ENCODE assay signal across 23 cellular contexts in genomic region chr4:56927196-56927595, GRCh38. TPM values are rescaled to one million over a fixed set of nuclear protein-coding genes. Genes with fewer than 3 reads are reported as not detected.
DNase-seq lines count a peak whose midpoint lies in the region; ATAC-seq, FAIRE-seq and TF ChIP-seq lines count a peak whose summit lies in the region.
"Had no signal": no experiment of that assay in that cellular context is flagged by ENCODE, and none has a peak within 500 bp of the region (broad histone marks: within the 10 kb centered on the region; RNA-seq: fewer than 3 reads in every experiment).

No MANE protein-coding gene starts in this region.

- H3K27me3 ChIP-seq in HepG2 (ENCODE audit: control insufficient read depth in 1 of 2, insufficient read depth in 2 of 2, low read length in 2 of 2) = no peaks in the 10 kb centered on the region
- H3K27me3 ChIP-seq in right lobe of liver = no peaks in the 10 kb centered on the region
- no peaks in the 10 kb centered on the region for H3K27me3 ChIP-seq in K562 (ENCODE audit: control insufficient read depth in 2 of 2, insufficient read depth in 2 of 2, low read length in 2 of 2)
- H3K27me3 ChIP-seq: BLaER1 had no signal

- TF ChIP-seq POLR2A in HepG2 (IDR thresholded peaks at IDR 0.05; ENCODE audit: insufficient read depth in 1 of 2, low read depth in 2 of 2, low read length in 2 of 2) = no peak
- no peak for TF ChIP-seq POLR2A in right lobe of liver (IDR thresholded peaks at IDR 0.05)
- no peak for TF ChIP-seq POLR2A in K562 (conservative IDR thresholded peaks at IDR 0.05)

- intact Hi-C loops in HepG2 (cut with micrococcal nuclease; ENCODE audit: unreplicated experiment) = no loop called here
- intact Hi-C loops in right lobe of liver (cut with DNase I) = no loop called here
- intact Hi-C loops in K562 (cut with micrococcal nuclease) = no loop called here

- CTCF ChIA-PET in HepG2 (lab: Yijun Ruan, JAX; ENCODE audit: low intra/inter-chr PET ratio, low total read pairs) (no interaction called here), K562 (lab: Yijun Ruan, JAX; ENCODE audit: low intra/inter-chr PET ratio) (no interaction called here)

- H3K9me1 ChIP-seq in K562 (ENCODE audit: control insufficient read depth, insufficient read depth, low read length) = no peaks in the 10 kb centered on the region

- peaks cover 12 to 42% of the 10 kb centered on the region in 2 experiments; a peak in 4 of 5 replicates for H3K36me3 ChIP-seq in HepG2 (replicated peaks in 1 of 2; ENCODE audit: control insufficient read depth in 1 of 2, insufficient read depth in 2 of 2, low read length in 2 of 2)
- peaks cover 0 to 34% (median 17%) of the 10 kb centered on the region in 4 donors for H3K36me3 ChIP-seq in right lobe of liver
- H3K36me3 ChIP-seq in K562 (ENCODE audit: control insufficient read depth, insufficient read depth, low read length) = peaks cover 57% of the 10 kb centered on the region
- H3K36me3 ChIP-seq: BE2C had no signal

- 77% methylated on average over 2 of the region's 2 CpGs for WGBS in HepG2 (ENCODE audit: low lambda C conversion rate)
- WGBS in right lobe of liver (ENCODE audit: insufficient coverage, low coverage, low lambda C conversion rate, missing lambda C conversion rate) = 95% methylated on average over 2 of the region's 2 CpGs
- WGBS in K562 (ENCODE audit: insufficient coverage, low coverage, missing lambda C conversion rate) = 49% methylated on average over 2 of the region's 2 CpGs

- ATAC-seq in HepG2 (no peak), right lobe of liver (no peak), K562 (no peak), HG03521 (IDR thresholded peaks at IDR 0.05; ENCODE audit: unreplicated experiment) (no peak)
- ATAC-seq: GM12878 had no signal

- FAIRE-seq in HepG2 (lab: Jason Lieb, UNC) = no peak
- FAIRE-seq in K562 (lab: Jason Lieb, UNC) = no peak
- FAIRE-seq: GM12878, GM12892, GM18507 had no signal

- H3K79me2 ChIP-seq in HepG2 (ENCODE audit: insufficient read depth, low read length) = peaks cover 5% of the 10 kb centered on the region
- H3K79me2 ChIP-seq in K562 (ENCODE audit: control insufficient read depth, insufficient read depth, low read length) = peaks cover 16% of the 10 kb centered on the region; the same call in 2 of the 3 replicates

- TF ChIP-seq CTCF in HepG2 (CRISPR knock-in tag; IDR thresholded peaks at IDR 0.05) (no peak), right lobe of liver (IDR thresholded peaks at IDR 0.05) (no peak), K562 (IDR thresholded peaks at IDR 0.05 in 2 of 3, conservative IDR thresholded peaks at IDR 0.05 in 1 of 3; ENCODE audit: insufficient read depth in 2 of 3, low read depth in 1 of 3, low read length in 3 of 3) (no peak)

- H3K27ac ChIP-seq in HepG2 (ENCODE audit: extremely low read length, insufficient read depth, low read length) (no peak overlapping the region), right lobe of liver (no peak overlapping the region), K562 (ENCODE audit: extremely low read depth, low read depth, low read length) (no peak overlapping the region)
- H3K27ac ChIP-seq: 22Rv1, BLaER1 had no signal

- H3K9me3 ChIP-seq in HepG2 (ENCODE audit: low read length) (no peaks in the 10 kb centered on the region), right lobe of liver (no peaks in the 10 kb centered on the region), K562 (replicated peaks; ENCODE audit: control insufficient read depth, insufficient read depth, low read depth, low read length) (no peaks in the 10 kb centered on the region)
- H3K9me3 ChIP-seq: BE2C, BLaER1 had no signal

- DNase-seq in HepG2 (ENCODE audit: low spot score) (no peak), right lobe of liver (no peak), K562 (ENCODE audit: extremely low read depth in 1 of 4, low spot score in 3 of 4) (no peak)
- DNase-seq: ACHN; BE2C; C1 segment of cervical spinal cord; CD4-positive, alpha-beta memory T cell; CD4-positive, CD25-positive, alpha-beta regulatory T cell; CD8-positive, alpha-beta memory T cell; COR-L47; DMS 273 treated with DMSO at 0.1 percent for 48 hours; DMS153; DMS53; DMS79; DND-41; EL; GDM1 had no signal

- POLR2A ChIA-PET in HepG2 (lab: Yijun Ruan, JAX) = interaction anchor here (1.2 kb wide), 1 partner anchor 18 kb away, joined by 3 read pairs; no protein-coding TSS in a partner anchor
- POLR2A ChIA-PET in K562 (lab: Yijun Ruan, JAX) = interaction anchor here (1.1 to 1.2 kb wide), 2 partner anchors 11 to 14 kb away, joined by 3 to 4 read pairs; no protein-coding TSS in a partner anchor

- H4K20me1 ChIP-seq in HepG2 (ENCODE audit: insufficient read depth, low read length) = no peaks in the 10 kb centered on the region
- H4K20me1 ChIP-seq in K562 (replicated peaks; ENCODE audit: control insufficient read depth, insufficient read depth, low read length) = no peaks in the 10 kb centered on the region

- no peaks in the 10 kb centered on the region for H3K4me1 ChIP-seq in HepG2 (ENCODE audit: insufficient read depth, low read length)
- no peaks in the 10 kb centered on the region for H3K4me1 ChIP-seq in right lobe of liver
- H3K4me1 ChIP-seq in K562 (replicated peaks in 1 of 2; ENCODE audit: control insufficient read depth in 2 of 2, insufficient read depth in 2 of 2, low read length in 2 of 2) = no peaks in the 10 kb centered on the region
- H3K4me1 ChIP-seq: BE2C, BLaER1 had no signal

- BruUV-seq in HepG2 (replicated peaks; lab: Mats Ljungman, UMichigan) (no TSS peak), K562 (replicated peaks; lab: Mats Ljungman, UMichigan) (no TSS peak)

- no peak overlapping the region for H3K4me3 ChIP-seq in HepG2 (replicated peaks in 1 of 3; ENCODE audit: insufficient read depth in 1 of 3, low read depth in 2 of 3, low read length in 3 of 3)
- no peak overlapping the region for H3K4me3 ChIP-seq in right lobe of liver
- H3K4me3 ChIP-seq in K562 = no peak overlapping the region
- H3K4me3 ChIP-seq: BLaER1, GM12878 had no signal

- H2AFZ ChIP-seq in HepG2 (ENCODE audit: low read length) (no peak overlapping the region), K562 (ENCODE audit: low read depth, low read length) (no peak overlapping the region)

- no peak for TF ChIP-seq RAD21 in HepG2 (CRISPR knock-in tag; IDR thresholded peaks at IDR 0.05)
- TF ChIP-seq RAD21 in K562 (CRISPR knock-in tag; conservative IDR thresholded peaks at IDR 0.05 in 1 of 2, IDR thresholded peaks at IDR 0.05 in 1 of 2) = no peak

- H3K9ac ChIP-seq in HepG2 (ENCODE audit: insufficient read depth, low read depth, low read length) (no peak overlapping the region), K562 (ENCODE audit: insufficient read depth in 1 of 2, low read depth in 2 of 2, low read length in 2 of 2) (no peak overlapping the region)
- H3K9ac ChIP-seq: BLaER1 had no signal

- H3K4me2 ChIP-seq in HepG2 (ENCODE audit: low read depth, low read length) = no peak overlapping the region
- no peak overlapping the region for H3K4me2 ChIP-seq in K562 (ENCODE audit: insufficient read depth, low read length)
- H3K4me2 ChIP-seq: BLaER1 had no signal

- in situ Hi-C loops in HepG2 (cut with HindIII; ENCODE audit: extremely low pct_ligation_motif_present, low pct_unique_long_range_greater_than_20kb) = no loop called here
- in situ Hi-C loops in K562 (cut with MboI) = no loop called here

- TF ChIP-seq EP300 in HepG2 (IDR thresholded peaks at IDR 0.05; ENCODE audit: low read depth in 2 of 2, low read length in 2 of 2) (no peak), HepG2 (CRISPR knock-in tag; IDR thresholded peaks at IDR 0.05; ENCODE audit: borderline replicate concordance) (no peak), K562 (IDR thresholded peaks at IDR 0.05; ENCODE audit: low read length) (no peak)

RNA-seq across cellular contexts. Expression of gene REST, which starts 19.5 kb away (rescaled TPM):
- total RNA-seq in HepG2 (2016; rRNA removed; fragmentation: Illumina TruSeq; extraction: Trizol) (22.4 and 30.4 TPM in 2 replicates), right lobe of liver (10 to 100 TPM; 10.6 to 19.3 (median 16.4) TPM), K562 (2014; rRNA removed) (19.2 and 28.4 TPM in 2 replicates), K562 (2014; rRNA removed; fragmentation: Illumina TruSeq; extraction: Trizol) (20.1 and 23.6 TPM in 2 replicates), K562 (2015; rRNA removed; fragmentation: Illumina TruSeq; extraction: Trizol) (19.9 TPM in 2 replicates), K562 (2021) (23.2 and 24.0 TPM in 2 replicates)
- 1.3 and 2.2 TPM in 2 replicates for total RNA-seq in HepG2 (2016; cell fraction: cytosol; rRNA removed; fragmentation: Illumina TruSeq; extraction: Trizol; ENCODE audit: low read depth)
- 21.3 and 29.2 TPM in 2 replicates for total RNA-seq in HepG2 (2016; cell fraction: insoluble cytoplasmic fraction; rRNA removed; fragmentation: Illumina TruSeq; extraction: Trizol)
- total RNA-seq in HepG2 (2016; cell fraction: membrane; rRNA removed; fragmentation: Illumina TruSeq; extraction: Trizol) = 7.4 TPM in 2 replicates
- 26.3 and 27.1 TPM in 2 replicates for total RNA-seq in HepG2 (2016; cell fraction: nucleus; rRNA removed; fragmentation: Illumina TruSeq; extraction: Trizol)
- polyA plus RNA-seq in HepG2 (2011; rRNA removed) (9.4 and 12.7 TPM in 2 replicates), K562 (2011; rRNA removed) (15.3 and 19.3 TPM in 2 replicates), K562 (2014; fragmentation: Illumina TruSeq; extraction: Trizol) (8.9 and 9.7 TPM in 2 replicates), K562 (2014; fragmentation: Nextera tagmentation; extraction: Ambion mirVana) (1 to 10 TPM; 2.9 to 6.9 TPM), K562 (2014; rRNA removed) (10.1 and 10.8 TPM in 2 replicates)
- polyA plus RNA-seq in HepG2 (2011; cell fraction: cytosol; rRNA removed) = 4.1 and 6.6 TPM in 2 replicates
- 7.0 and 8.7 TPM in 2 replicates for polyA plus RNA-seq in HepG2 (2011; cell fraction: nucleus; rRNA removed)
- polyA plus RNA-seq in HepG2 (2012) = 6.7 and 7.0 TPM in 2 replicates
- 0.28 and 0.45 TPM in 2 replicates for polyA plus RNA-seq in HepG2 (2016; cell fraction: cytosol; fragmentation: Illumina TruSeq; extraction: Trizol; ENCODE audit: low read depth)
- polyA plus RNA-seq in HepG2 (2016; cell fraction: insoluble cytoplasmic fraction; fragmentation: Illumina TruSeq; extraction: Trizol; ENCODE audit: low read depth) = 15.0 and 16.0 TPM in 2 replicates
- polyA plus RNA-seq in HepG2 (2016; cell fraction: membrane; fragmentation: Illumina TruSeq; extraction: Trizol; ENCODE audit: low read depth) = 1.6 and 2.1 TPM in 2 replicates
- 13.9 and 14.9 TPM in 2 replicates for polyA plus RNA-seq in HepG2 (2016; cell fraction: nucleus; fragmentation: Illumina TruSeq; extraction: Trizol; ENCODE audit: insufficient read depth, low read depth)
- 40.5 and 55.7 TPM in 2 replicates for polyA minus RNA-seq in HepG2 (2011; rRNA and poly(A)+ RNA removed; ENCODE audit: low replicate concordance)
- polyA minus RNA-seq in HepG2 (2011; cell fraction: cytosol; rRNA and poly(A)+ RNA removed) = 19.3 and 26.7 TPM in 2 replicates
- polyA minus RNA-seq in HepG2 (2011; cell fraction: nucleus; rRNA and poly(A)+ RNA removed) = 40.7 and 46.9 TPM in 2 replicates
- 40.4 and 67.7 TPM in 2 replicates for total RNA-seq in K562 (2011; cell fraction: chromatin; rRNA removed; ENCODE audit: low replicate concordance)
- 18.8 and 21.2 TPM in 2 replicates for total RNA-seq in K562 (2011; cell fraction: nucleolus; rRNA removed)
- 27.1 and 31.8 TPM in 2 replicates for total RNA-seq in K562 (2011; cell fraction: nucleoplasm; rRNA removed)
- 4.0 and 7.3 TPM in 2 replicates for polyA plus RNA-seq in K562 (2011; cell fraction: cytosol; rRNA removed)
- polyA plus RNA-seq in K562 (2011; cell fraction: nucleus; rRNA removed) = 11.4 and 12.6 TPM in 2 replicates
- 5.1 and 6.8 TPM in 2 replicates for polyA plus RNA-seq in K562 (2012)
- 60.5 and 72.5 TPM in 2 replicates for polyA minus RNA-seq in K562 (2011; rRNA and poly(A)+ RNA removed)
- polyA minus RNA-seq in K562 (2011; cell fraction: cytosol; rRNA and poly(A)+ RNA removed) = 15.0 and 22.1 TPM in 2 replicates
- polyA minus RNA-seq in K562 (2011; cell fraction: nucleus; rRNA and poly(A)+ RNA removed) = 15.3 and 21.0 TPM in 2 replicates

RNA-seq across cellular contexts. Expression of gene NOA1, which starts 50.2 kb away (rescaled TPM):
- 17.3 and 17.9 TPM in 2 replicates for total RNA-seq in HepG2 (2016; rRNA removed; fragmentation: Illumina TruSeq; extraction: Trizol)
- total RNA-seq in HepG2 (2016; cell fraction: cytosol; rRNA removed; fragmentation: Illumina TruSeq; extraction: Trizol; ENCODE audit: low read depth) = 6.2 and 6.5 TPM in 2 replicates
- 16.6 and 19.0 TPM in 2 replicates for total RNA-seq in HepG2 (2016; cell fraction: insoluble cytoplasmic fraction; rRNA removed; fragmentation: Illumina TruSeq; extraction: Trizol)
- 15.0 and 16.7 TPM in 2 replicates for total RNA-seq in HepG2 (2016; cell fraction: membrane; rRNA removed; fragmentation: Illumina TruSeq; extraction: Trizol)
- total RNA-seq in HepG2 (2016; cell fraction: nucleus; rRNA removed; fragmentation: Illumina TruSeq; extraction: Trizol) = 10.8 and 13.0 TPM in 2 replicates
- 16.8 and 19.0 TPM in 2 replicates for polyA plus RNA-seq in HepG2 (2011; rRNA removed)
- polyA plus RNA-seq in HepG2 (2011; cell fraction: cytosol; rRNA removed) = 15.0 and 18.8 TPM in 2 replicates
- polyA plus RNA-seq in HepG2 (2011; cell fraction: nucleus; rRNA removed) = 10.9 and 13.5 TPM in 2 replicates
- polyA plus RNA-seq in HepG2 (2012) = 17.0 and 17.3 TPM in 2 replicates
- polyA plus RNA-seq in HepG2 (2016; cell fraction: cytosol; fragmentation: Illumina TruSeq; extraction: Trizol; ENCODE audit: low read depth) = 5.1 and 5.7 TPM in 2 replicates
- polyA plus RNA-seq in HepG2 (2016; cell fraction: insoluble cytoplasmic fraction; fragmentation: Illumina TruSeq; extraction: Trizol; ENCODE audit: low read depth) = 16.4 and 16.8 TPM in 2 replicates
- polyA plus RNA-seq in HepG2 (2016; cell fraction: membrane; fragmentation: Illumina TruSeq; extraction: Trizol; ENCODE audit: low read depth) = 10.3 and 12.9 TPM in 2 replicates
- 12.3 and 12.6 TPM in 2 replicates for polyA plus RNA-seq in HepG2 (2016; cell fraction: nucleus; fragmentation: Illumina TruSeq; extraction: Trizol; ENCODE audit: insufficient read depth, low read depth)
- polyA minus RNA-seq in HepG2 (2011; rRNA and poly(A)+ RNA removed; ENCODE audit: low replicate concordance) = 10.2 and 23.1 TPM in 2 replicates
- polyA minus RNA-seq in HepG2 (2011; cell fraction: cytosol; rRNA and poly(A)+ RNA removed) = 13.4 and 16.5 TPM in 2 replicates
- 8.9 and 10.9 TPM in 2 replicates for polyA minus RNA-seq in HepG2 (2011; cell fraction: nucleus; rRNA and poly(A)+ RNA removed)
- total RNA-seq in right lobe of liver = 10 to 100 TPM in 2 of 6 experiments, 1 to 10 TPM in 4; 4.7 to 12.7 (median 5.8) TPM
- 7.9 and 14.0 TPM in 2 replicates for total RNA-seq in K562 (2011; cell fraction: chromatin; rRNA removed; ENCODE audit: low replicate concordance)
- total RNA-seq in K562 (2011; cell fraction: nucleolus; rRNA removed) = 14.3 and 17.8 TPM in 2 replicates
- total RNA-seq in K562 (2011; cell fraction: nucleoplasm; rRNA removed) = 11.2 and 12.8 TPM in 2 replicates
- 26.6 and 28.2 TPM in 2 replicates for total RNA-seq in K562 (2014; rRNA removed)
- total RNA-seq in K562 (2014; rRNA removed; fragmentation: Illumina TruSeq; extraction: Trizol) = 11.9 and 12.3 TPM in 2 replicates
- total RNA-seq in K562 (2015; rRNA removed; fragmentation: Illumina TruSeq; extraction: Trizol) = 13.5 and 14.7 TPM in 2 replicates
- total RNA-seq in K562 (2021) = 25.4 and 25.7 TPM in 2 replicates
- 16.7 and 21.4 TPM in 2 replicates for polyA plus RNA-seq in K562 (2011; rRNA removed)
- 19.8 and 26.9 TPM in 2 replicates for polyA plus RNA-seq in K562 (2011; cell fraction: cytosol; rRNA removed)
- polyA plus RNA-seq in K562 (2011; cell fraction: nucleus; rRNA removed) = 12.2 and 14.7 TPM in 2 replicates
- 14.5 and 32.7 TPM in 2 replicates for polyA plus RNA-seq in K562 (2012)
- polyA plus RNA-seq in K562 (2014; fragmentation: Illumina TruSeq; extraction: Trizol) = 16.5 and 17.4 TPM in 2 replicates
- polyA plus RNA-seq in K562 (2014; fragmentation: Nextera tagmentation; extraction: Ambion mirVana) = 1 to 10 TPM; 2.6 to 3.9 TPM
- polyA plus RNA-seq in K562 (2014; rRNA removed) = 22.1 and 24.6 TPM in 2 replicates
- 16.5 and 21.0 TPM in 2 replicates for polyA minus RNA-seq in K562 (2011; rRNA and poly(A)+ RNA removed)
- 12.8 and 14.0 TPM in 2 replicates for polyA minus RNA-seq in K562 (2011; cell fraction: cytosol; rRNA and poly(A)+ RNA removed)
- 11.0 and 15.3 TPM in 2 replicates for polyA minus RNA-seq in K562 (2011; cell fraction: nucleus; rRNA and poly(A)+ RNA removed)

RNA-seq across cellular contexts. Expression of gene POLR2B, which starts 51.5 kb away (rescaled TPM):
- 116 and 173 TPM in 2 replicates for total RNA-seq in HepG2 (2016; rRNA removed; fragmentation: Illumina TruSeq; extraction: Trizol)
- total RNA-seq in HepG2 (2016; cell fraction: cytosol; rRNA removed; fragmentation: Illumina TruSeq; extraction: Trizol; ENCODE audit: low read depth) = 5.7 and 7.8 TPM in 2 replicates
- total RNA-seq in HepG2 (2016; cell fraction: insoluble cytoplasmic fraction; rRNA removed; fragmentation: Illumina TruSeq; extraction: Trizol) = 121 and 171 TPM in 2 replicates
- 17.6 and 18.4 TPM in 2 replicates for total RNA-seq in HepG2 (2016; cell fraction: membrane; rRNA removed; fragmentation: Illumina TruSeq; extraction: Trizol)
- total RNA-seq in HepG2 (2016; cell fraction: nucleus; rRNA removed; fragmentation: Illumina TruSeq; extraction: Trizol) = 86.8 and 93.4 TPM in 2 replicates
- polyA plus RNA-seq in HepG2 (2011; rRNA removed) = 58.8 and 70.6 TPM in 2 replicates
- polyA plus RNA-seq in HepG2 (2011; cell fraction: cytosol; rRNA removed) = 25.1 and 35.1 TPM in 2 replicates
- polyA plus RNA-seq in HepG2 (2011; cell fraction: nucleus; rRNA removed) = 72.0 and 99.9 TPM in 2 replicates
- 51.0 and 61.5 TPM in 2 replicates for polyA plus RNA-seq in HepG2 (2012)
- 1.6 and 1.7 TPM in 2 replicates for polyA plus RNA-seq in HepG2 (2016; cell fraction: cytosol; fragmentation: Illumina TruSeq; extraction: Trizol; ENCODE audit: low read depth)
- polyA plus RNA-seq in HepG2 (2016; cell fraction: insoluble cytoplasmic fraction; fragmentation: Illumina TruSeq; extraction: Trizol; ENCODE audit: low read depth) = 102 and 112 TPM in 2 replicates
- 4.2 and 5.0 TPM in 2 replicates for polyA plus RNA-seq in HepG2 (2016; cell fraction: membrane; fragmentation: Illumina TruSeq; extraction: Trizol; ENCODE audit: low read depth)
- 114 and 116 TPM in 2 replicates for polyA plus RNA-seq in HepG2 (2016; cell fraction: nucleus; fragmentation: Illumina TruSeq; extraction: Trizol; ENCODE audit: insufficient read depth, low read depth)
- polyA minus RNA-seq in HepG2 (2011; rRNA and poly(A)+ RNA removed; ENCODE audit: low replicate concordance) = 35.9 and 41.1 TPM in 2 replicates
- 34.6 and 36.8 TPM in 2 replicates for polyA minus RNA-seq in HepG2 (2011; cell fraction: cytosol; rRNA and poly(A)+ RNA removed)
- polyA minus RNA-seq in HepG2 (2011; cell fraction: nucleus; rRNA and poly(A)+ RNA removed) = 84.8 and 90.8 TPM in 2 replicates
- total RNA-seq in right lobe of liver = 10 to 100 TPM; 24.6 to 37.1 (median 27.3) TPM
- total RNA-seq in K562 (2011; cell fraction: chromatin; rRNA removed; ENCODE audit: low replicate concordance) = 125 and 404 TPM in 2 replicates
- total RNA-seq in K562 (2011; cell fraction: nucleolus; rRNA removed) = 50.9 and 59.2 TPM in 2 replicates
- total RNA-seq in K562 (2011; cell fraction: nucleoplasm; rRNA removed) = 92.2 and 102 TPM in 2 replicates
- total RNA-seq in K562 (2014; rRNA removed) = 118 and 142 TPM in 2 replicates
- total RNA-seq in K562 (2014; rRNA removed; fragmentation: Illumina TruSeq; extraction: Trizol) = 158 and 177 TPM in 2 replicates
- 143 and 154 TPM in 2 replicates for total RNA-seq in K562 (2015; rRNA removed; fragmentation: Illumina TruSeq; extraction: Trizol)
- total RNA-seq in K562 (2021) = 134 TPM in 2 replicates
- 192 and 208 TPM in 2 replicates for polyA plus RNA-seq in K562 (2011; rRNA removed)
- 43.2 and 88.2 TPM in 2 replicates for polyA plus RNA-seq in K562 (2011; cell fraction: cytosol; rRNA removed)
- polyA plus RNA-seq in K562 (2011; cell fraction: nucleus; rRNA removed) = 195 and 415 TPM in 2 replicates
- 92.3 and 108 TPM in 2 replicates for polyA plus RNA-seq in K562 (2012)
- polyA plus RNA-seq in K562 (2014; fragmentation: Illumina TruSeq; extraction: Trizol) = 136 and 140 TPM in 2 replicates
- 100 to 1,000 TPM in 1 of 2 experiments, 10 to 100 TPM in 1; 60.9 to 108 TPM for polyA plus RNA-seq in K562 (2014; fragmentation: Nextera tagmentation; extraction: Ambion mirVana)
- 128 and 147 TPM in 2 replicates for polyA plus RNA-seq in K562 (2014; rRNA removed)
- 237 and 245 TPM in 2 replicates for polyA minus RNA-seq in K562 (2011; rRNA and poly(A)+ RNA removed)
- 61.9 and 62.2 TPM in 2 replicates for polyA minus RNA-seq in K562 (2011; cell fraction: cytosol; rRNA and poly(A)+ RNA removed)
- polyA minus RNA-seq in K562 (2011; cell fraction: nucleus; rRNA and poly(A)+ RNA removed) = 61.3 and 147 TPM in 2 replicates

Comparison
In these comparisons a context has a peak if more than half of its experiments do, and no peak if none do; other contexts are left out.
1. Of the 241 proteins assayed by ChIP-seq in both HepG2 and K562: peak only in HepG2: MAFK; only in K562: MAFG; in both: MAFF; in neither: 238.